8 cellular contexts compared by ENCODE assay signal in genomic region chr10:72316748-72317435, GRCh38. TPM values are rescaled to one million over a fixed set of nuclear protein-coding genes. Genes with fewer than 3 reads are reported as not detected.
DNase-seq lines count a peak whose midpoint lies in the region; ATAC-seq and TF ChIP-seq lines count a peak whose summit lies in the region.

No MANE protein-coding gene starts in this region.

- TF ChIP-seq POLR2A in Peyer's patch (IDR thresholded peaks at IDR 0.05) (no peak), ovary (IDR thresholded peaks at IDR 0.05) (no peak)

- no peaks in the 10 kb centered on the region for H3K27me3 ChIP-seq in GM06990 (replicated peaks; ENCODE audit: control insufficient read depth, insufficient read depth, low read length)
- H3K27me3 ChIP-seq in Peyer's patch, result no peaks in the 10 kb centered on the region
- H3K27me3 ChIP-seq in ovary, result no peaks in the 10 kb centered on the region

- intact Hi-C loops in ovary (cut with DNase I), result no loop called here

- peak; percentile 41 for DNase-seq in GM06990 (ENCODE audit: extremely low read depth, insufficient read length)
- peak; percentile 85 to 92 (median 87) for DNase-seq in Peyer's patch
- peak; percentile 56 for DNase-seq in central memory CD4-positive, alpha-beta T cell
- peak in 4 of 5 donors; percentile 57 to 74 (median 64) for DNase-seq in ovary
- no peak for DNase-seq in NCI-H2107 treated with DMSO at 0.1 percent for 48 hours (lab: John Stamatoyannopoulos, UW; ENCODE audit: unreplicated experiment)
- DNase-seq in A172 (ENCODE audit: low spot score), result no peak

- H3K4me3 ChIP-seq in GM06990 (replicated peaks; ENCODE audit: low read depth, low read length) (no peak overlapping the region), Peyer's patch (no peak overlapping the region), ovary (no peak overlapping the region)

- WGBS in ovary, 3 donors, result 81 to 88% (median 88%) methylated on average over 12 of the region's 12 CpGs

- ATAC-seq in HG03039 (IDR thresholded peaks at IDR 0.05; ENCODE audit: unreplicated experiment), result no peak
- ATAC-seq in HG02571 (IDR thresholded peaks at IDR 0.05; ENCODE audit: unreplicated experiment), result no peak

- no peaks in the 10 kb centered on the region for H3K36me3 ChIP-seq in GM06990 (ENCODE audit: control insufficient read depth, insufficient read depth, low read length)
- H3K36me3 ChIP-seq in Peyer's patch, result no peaks in the 10 kb centered on the region
- H3K36me3 ChIP-seq in ovary, result no peaks in the 10 kb centered on the region

- H3K27ac ChIP-seq in Peyer's patch (peak overlapping the region; percentile 48 to 89 (median 64)), ovary (peak overlapping the region; percentile 4 to 63)

- peaks cover 9 to 61% (median 44%) of the 10 kb centered on the region in 4 donors for H3K4me1 ChIP-seq in Peyer's patch
- peaks cover 38% of the 10 kb centered on the region for H3K4me1 ChIP-seq in ovary (ENCODE audit: insufficient read depth)

- TF ChIP-seq CTCF in GM06990 (IDR thresholded peaks at IDR 0.05; ENCODE audit: insufficient read depth, low read length, poor library complexity, severe bottlenecking) (no peak), Peyer's patch (IDR thresholded peaks at IDR 0.05) (no peak), ovary (IDR thresholded peaks at IDR 0.05) (no peak)

- no peak for TF ChIP-seq EP300 in ovary (IDR thresholded peaks at IDR 0.05)

- H3K9me3 ChIP-seq in Peyer's patch, result no peaks in the 10 kb centered on the region
- no peaks in the 10 kb centered on the region for H3K9me3 ChIP-seq in ovary

RNA-seq across cellular contexts. Expression of gene DNAJB12, which starts 37.8 kb away (rescaled TPM):
- total RNA-seq in Peyer's patch, result 10 to 100 TPM; 33.0 to 54.1 (median 47.2) TPM
- 10 to 100 TPM; 27.6 to 46.4 (median 33.1) TPM for total RNA-seq in ovary
- 10 to 100 TPM; 27.5 to 32.0 TPM for polyA plus RNA-seq in ovary
- total RNA-seq in A172 (2014; rRNA removed; shearing (Covaris generic)), result 33.1 and 34.6 TPM in 2 replicates

RNA-seq across cellular contexts. Expression of gene DDIT4, which starts 43.2 kb away (rescaled TPM):
- total RNA-seq in Peyer's patch (100 to 1,000 TPM in 3 of 4 donors, 10 to 100 TPM in 1; 80.6 to 275 (median 123) TPM), ovary (1,000 to 10,000 TPM in 2 of 7 donors, 100 to 1,000 TPM in 5; 229 to 1,952 (median 524) TPM)
- polyA plus RNA-seq in ovary, result 100 to 1,000 TPM in 1 of 2 donors, 10 to 100 TPM in 1; 46.6 to 529 TPM
- 7.8 and 14.6 TPM in 2 replicates for total RNA-seq in A172 (2014; rRNA removed; shearing (Covaris generic))

Comparison
In these comparisons a context has a peak if more than half of its experiments do, and no peak if none do; other contexts are left out.
1. DNase-seq: peak in GM06990 (single experiment), Peyer's patch (3 of 3), central memory CD4-positive, alpha-beta T cell (single experiment) and ovary (4 of 5); none in NCI-H2107 treated with DMSO at 0.1 percent for 48 hours (single experiment) and A172 (single experiment).